2 cellular contexts compared by ENCODE assay signal in genomic region chr2:58512878-58513277, GRCh38.
TF ChIP-seq lines count a peak whose summit lies in the region.

No MANE protein-coding gene starts in this region.

TF ChIP-seq in GM23338, 12 proteins besides CTCF, POLR2A, EP300 and RAD21 (continued from another document):
- TF ChIP-seq REST (IDR thresholded peaks at IDR 0.05; ENCODE audit: unreplicated experiment) = no peak
- TF ChIP-seq ZNF331 (CRISPR knock-in tag; IDR thresholded peaks at IDR 0.05; ENCODE audit: low read depth) = no peak
- no peak for TF ChIP-seq CREB1 (CRISPR knock-in tag; IDR thresholded peaks at IDR 0.05; ENCODE audit: low read depth)
- no peak for TF ChIP-seq STAT1 (IDR thresholded peaks at IDR 0.05; ENCODE audit: unreplicated experiment)
- no peak for TF ChIP-seq ETS1 (IDR thresholded peaks at IDR 0.05)

TF ChIP-seq in WTC11, 78 proteins besides CTCF, POLR2A, EP300 and RAD21 (continued from another document):
- no peak for TF ChIP-seq AFF4 (CRISPR knock-in tag; IDR thresholded peaks at IDR 0.05; ENCODE audit: borderline replicate concordance)
- TF ChIP-seq ZMAT4 (CRISPR knock-in tag; IDR thresholded peaks at IDR 0.05) = no peak
- no peak for TF ChIP-seq SP1 (CRISPR knock-in tag; conservative IDR thresholded peaks at IDR 0.05)
- TF ChIP-seq TEAD1 (CRISPR knock-in tag; IDR thresholded peaks at IDR 0.05) = no peak
TF ChIP-seq in WTC11: peak in this region for 0.
